In genomic region chr1:63307196-63307794, GRCh38 we compare ENCODE assay signal across 11 cellular contexts. TPM values are rescaled to one million over a fixed set of nuclear protein-coding genes. Genes with fewer than 3 reads are reported as not detected.
"Had no signal": no experiment of that assay in that cellular context is flagged by ENCODE, and none has a peak within 500 bp of the region (broad histone marks: within the 10 kb centered on the region; RNA-seq: fewer than 3 reads in every experiment).

No MANE protein-coding gene starts in this region.

- H3K27ac ChIP-seq: GM23248 had no signal

- H3K4me3 ChIP-seq: GM23248, GM23338, HAP-1 had no signal

- H3K9ac ChIP-seq: GM23248 had no signal

- H3K36me3 ChIP-seq: HAP-1 had no signal

- ATAC-seq: GM23338, HCT116 had no signal

- FAIRE-seq: H1, H54 had no signal

- DNase-seq: GM23248, GOT3, H7, H9, HCEC 1CT, HFFc6 had no signal

- H2AFZ ChIP-seq: GM23248, GM23338 had no signal

RNA-seq across cellular contexts. Expression of gene FOXD3, which starts 15.1 kb away (rescaled TPM):
- total RNA-seq: GM23248, HFFc6 had no signal
- polyA plus RNA-seq: GM23248 had no signal
